Comparison of ENCODE assay signal across 9 cellular contexts in the genomic region with DNA sequence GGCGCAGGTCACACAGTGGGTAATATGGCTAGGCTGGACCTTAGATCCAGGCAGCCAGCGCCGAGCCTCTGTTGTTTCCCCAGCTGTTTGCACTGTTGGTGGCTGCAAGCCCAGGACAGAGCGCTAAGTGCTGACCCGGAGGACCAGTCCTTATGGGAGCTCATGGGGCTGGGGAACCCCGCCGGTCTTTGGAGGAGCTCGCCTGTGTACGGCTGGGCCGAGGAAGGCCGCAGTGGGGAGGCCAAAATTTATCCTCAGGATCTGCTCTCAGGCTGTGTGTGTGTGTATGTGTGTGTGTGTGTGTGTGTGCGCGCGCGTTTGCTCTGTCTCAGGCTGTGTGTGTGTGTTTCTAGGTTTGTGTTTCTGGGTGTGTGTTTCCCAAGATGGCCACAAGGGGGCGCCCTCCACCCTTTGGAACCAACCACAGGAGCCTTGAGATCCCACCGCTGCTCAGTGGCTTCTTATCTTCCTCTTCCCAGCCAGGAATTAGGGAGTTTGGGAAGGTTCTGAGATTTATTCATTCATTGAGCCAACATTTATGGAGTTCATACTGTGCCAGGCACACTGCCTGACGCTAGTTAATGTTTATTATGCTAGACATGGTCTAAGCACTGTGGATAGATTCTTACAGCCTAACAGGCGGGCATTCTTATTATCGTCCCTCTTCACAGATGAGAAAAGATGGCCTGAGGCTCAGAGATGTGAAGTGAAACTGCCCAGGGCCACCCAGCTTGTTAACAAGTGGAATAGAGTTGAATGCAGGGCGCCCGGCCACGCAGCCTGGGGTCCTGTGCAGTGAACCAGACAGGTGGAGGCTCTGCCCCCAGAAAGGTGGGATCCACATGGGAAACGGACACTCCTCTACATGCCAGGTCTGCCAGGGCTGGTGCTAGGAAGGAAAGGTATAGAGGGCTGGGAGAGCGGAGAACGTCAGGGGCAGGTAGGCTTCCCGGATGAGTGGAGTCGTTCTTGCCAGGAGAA. TPM values are rescaled to one million over a fixed set of nuclear protein-coding genes. Genes with fewer than 3 reads are reported as not detected.
DNase-seq lines count a peak whose midpoint lies in the region; ATAC-seq and TF ChIP-seq lines count a peak whose summit lies in the region.
"Had no signal": no experiment of that assay in that cellular context is flagged by ENCODE, and none has a peak within 500 bp of the region (broad histone marks: within the 10 kb centered on the region; RNA-seq: fewer than 3 reads in every experiment).

No MANE protein-coding gene starts in this region.

- H3K9me3 ChIP-seq in SJSA1 (replicated peaks) (no peaks in the 10 kb centered on the region), prostate gland (no peaks in the 10 kb centered on the region)

- intact Hi-C loops in activated naive CD4-positive, alpha-beta T cell treated with anti-CD3 and anti-CD28 coated beads for 36 hours (cut with micrococcal nuclease): no loop called here
- intact Hi-C loops in Right ventricle myocardium superior (cut with DNase I) (no loop called here), prostate gland (cut with DNase I) (loop anchor here (10.0 kb wide), 1 partner anchor 125 kb away; a partner anchor contains a TSS)

- TF ChIP-seq CTCF in prostate gland (IDR thresholded peaks at IDR 0.05): peak; percentile 58 to 88 (median 72)

- H3K4me3 ChIP-seq in SJSA1 (no peak overlapping the region), prostate gland (no peak overlapping the region)

- peaks cover 5% of the 10 kb centered on the region for H3K4me1 Mint-ChIP-seq in activated naive CD4-positive, alpha-beta T cell treated with anti-CD3 and anti-CD28 coated beads for 36 hours (ENCODE audit: low read depth)

- H3K36me3 Mint-ChIP-seq in activated naive CD4-positive, alpha-beta T cell treated with anti-CD3 and anti-CD28 coated beads for 36 hours (ENCODE audit: low read depth): peaks cover 29% of the 10 kb centered on the region

- H3K36me3 ChIP-seq in SJSA1 (no peaks in the 10 kb centered on the region; the same call in 1 of the 2 replicates), prostate gland (no peaks in the 10 kb centered on the region)

- peaks cover 6% of the 10 kb centered on the region for H3K27me3 Mint-ChIP-seq in activated naive CD4-positive, alpha-beta T cell treated with anti-CD3 and anti-CD28 coated beads for 36 hours (ENCODE audit: low read depth)

- no peak overlapping the region for H3K27ac Mint-ChIP-seq in activated naive CD4-positive, alpha-beta T cell treated with anti-CD3 and anti-CD28 coated beads for 36 hours
- H3K27ac Mint-ChIP-seq: activated naive CD4-positive, alpha-beta T cell treated with anti-CD3 and anti-CD28 coated beads, Interleukin-2, amount 50 U/mL, for 24 hours had no signal

- H3K4me1 ChIP-seq in SJSA1 (replicated peaks): no peaks in the 10 kb centered on the region
- peaks cover under 1% of the 10 kb centered on the region for H3K4me1 ChIP-seq in prostate gland (replicated peaks)

- H3K9me3 Mint-ChIP-seq in activated naive CD4-positive, alpha-beta T cell treated with anti-CD3 and anti-CD28 coated beads for 36 hours: no peaks in the 10 kb centered on the region
- H3K9me3 Mint-ChIP-seq: activated naive CD4-positive, alpha-beta T cell treated with anti-CD3 and anti-CD28 coated beads, Interleukin-2, amount 50 U/mL, for 24 hours had no signal

- CTCF ChIA-PET in activated naive CD4-positive, alpha-beta T cell treated with anti-CD3 and anti-CD28 coated beads for 36 hours (lab: Charles Lee): interaction anchor here (0.6 to 2.0 kb wide), 10 partner anchors 8 to 241 kb away, joined by 3 to 8 read pairs (median 3); a partner anchor contains a TSS

- no peaks in the 10 kb centered on the region for H3K27me3 ChIP-seq in SJSA1 (replicated peaks)
- H3K27me3 ChIP-seq in prostate gland (replicated peaks; ENCODE audit: insufficient read depth): no peaks in the 10 kb centered on the region

- H3K27ac ChIP-seq in SJSA1 (no peak overlapping the region), prostate gland (no peak overlapping the region)

- DNase-seq in DMS53 (lab: John Stamatoyannopoulos, UW): peak; percentile 80
- DNase-seq in Kasumi-1 (lab: John Stamatoyannopoulos, UW): peak; percentile 58 to 74
- DNase-seq in SJSA1 (ENCODE audit: low read depth in 1 of 2, low spot score in 2 of 2): peak; percentile 53 to 65
- peak; percentile 77 for DNase-seq in activated naive CD4-positive, alpha-beta T cell treated with anti-CD3 and anti-CD28 coated beads for 36 hours
- peak; percentile 77 for DNase-seq in Right ventricle myocardium superior
- peak; percentile 58 for DNase-seq in prostate gland (ENCODE audit: low spot score)

- ATAC-seq in Right ventricle myocardium superior (ENCODE audit: poor library complexity) (peak; percentile 83), HG02678 (IDR thresholded peaks at IDR 0.05; ENCODE audit: unreplicated experiment) (no peak), HG03342 (IDR thresholded peaks at IDR 0.05; ENCODE audit: unreplicated experiment) (no peak)

- no peak overlapping the region for H3K4me3 Mint-ChIP-seq in activated naive CD4-positive, alpha-beta T cell treated with anti-CD3 and anti-CD28 coated beads for 36 hours
- H3K4me3 Mint-ChIP-seq: activated naive CD4-positive, alpha-beta T cell treated with anti-CD3 and anti-CD28 coated beads, Interleukin-2, amount 50 U/mL, for 24 hours had no signal

- WGBS in prostate gland: 34% methylated on average over 23 of the region's 28 CpGs

- no peak for TF ChIP-seq POLR2A in prostate gland (IDR thresholded peaks at IDR 0.05)

RNA-seq across cellular contexts. Expression of a gene that starts 13.0 kb away (rescaled TPM):
- total RNA-seq in SJSA1 (2014; rRNA removed; shearing (Covaris generic)): not detected in 2 replicates
- total RNA-seq in activated naive CD4-positive, alpha-beta T cell treated with anti-CD3 and anti-CD28 coated beads for 36 hours: not detected
- total RNA-seq in Right ventricle myocardium superior: not detected
- not detected for total RNA-seq in prostate gland

RNA-seq across cellular contexts. Expression of a gene that starts 14.6 kb away (rescaled TPM):
- total RNA-seq in SJSA1 (2014; rRNA removed; shearing (Covaris generic)): 4.3 and 7.4 TPM in 2 replicates
- 10 to 100 TPM; 26.4 to 29.3 TPM for total RNA-seq in activated naive CD4-positive, alpha-beta T cell treated with anti-CD3 and anti-CD28 coated beads for 36 hours
- total RNA-seq in Right ventricle myocardium superior: 6.8 TPM
- total RNA-seq in prostate gland: 10 to 100 TPM; 22.9 to 23.7 TPM

RNA-seq across cellular contexts. Expression of a gene that starts 31.0 kb away (rescaled TPM):
- not detected in 2 replicates for total RNA-seq in SJSA1 (2014; rRNA removed; shearing (Covaris generic))
- total RNA-seq in activated naive CD4-positive, alpha-beta T cell treated with anti-CD3 and anti-CD28 coated beads for 36 hours: not detected
- total RNA-seq in Right ventricle myocardium superior (not detected), prostate gland (not detected)

RNA-seq across cellular contexts. Expression of a gene that starts 36.2 kb away (rescaled TPM):
- not detected in 2 replicates for total RNA-seq in SJSA1 (2014; rRNA removed; shearing (Covaris generic))
- not detected for total RNA-seq in activated naive CD4-positive, alpha-beta T cell treated with anti-CD3 and anti-CD28 coated beads for 36 hours
- total RNA-seq in Right ventricle myocardium superior (3.7 TPM), prostate gland (1 to 10 TPM in 1 of 2 donors, under 1 TPM in 1; 0.87 to 3.1 TPM)
